19 cellular contexts compared by ENCODE assay signal in genomic region chr16:88528902-88529318, GRCh38.
"Had no signal": no experiment of that assay in that cellular context is flagged by ENCODE, and none has a peak within 500 bp of the region (broad histone marks: within the 10 kb centered on the region; RNA-seq: fewer than 3 reads in every experiment).

No MANE protein-coding gene starts in this region.

- H3K4me1 ChIP-seq: prostate gland had no signal

- H3K4me3 ChIP-seq: mucosa of descending colon, prostate gland had no signal

- H3K27me3 Mint-ChIP-seq: activated CD4-positive, alpha-beta memory T cell treated with anti-CD3 and anti-CD28 coated beads for 36 hours; activated CD8-positive, alpha-beta memory T cell treated with anti-CD3 and anti-CD28 coated beads, Interleukin-2, amount 10 ng/mL, durations not matched to agents 7 days and 5 days; activated naive CD8-positive, alpha-beta T cell; naive thymus-derived CD4-positive, alpha-beta T cell had no signal

- H3K4me3 Mint-ChIP-seq: activated CD4-positive, alpha-beta memory T cell treated with anti-CD3 and anti-CD28 coated beads for 36 hours; activated CD8-positive, alpha-beta memory T cell treated with anti-CD3 and anti-CD28 coated beads, Interleukin-2, amount 10 ng/mL, durations not matched to agents 7 days and 5 days; activated naive CD8-positive, alpha-beta T cell; immature natural killer cell; naive thymus-derived CD4-positive, alpha-beta T cell had no signal

- H3K27ac ChIP-seq: prostate gland had no signal

- H3K9me3 ChIP-seq: mucosa of descending colon, prostate gland had no signal

- DNase-seq: activated CD4-positive, alpha-beta memory T cell treated with anti-CD3 and anti-CD28 coated beads for 36 hours; activated CD4-positive, alpha-beta T cell treated with anti-CD3 and anti-CD28 coated beads for 1 hour; activated CD8-positive, alpha-beta memory T cell treated with anti-CD3 and anti-CD28 coated beads, Interleukin-2, amount 10 ng/mL, durations not matched to agents 7 days and 5 days; activated effector memory CD4-positive, alpha-beta T cell treated with anti-CD3 and anti-CD28 coated beads, Interleukin-2, amount 50 U/mL, for 16 hours; activated T-cell treated with anti-CD3 and anti-CD28 coated beads, Interleukin-2, amount 50 U/mL, for 48 hours; anterior cingulate cortex; effector CD8-positive, alpha-beta T cell; foreskin melanocyte; head of caudate nucleus; immature natural killer cell; left colon; mammary epithelial cell; mucosa of descending colon; naive thymus-derived CD4-positive, alpha-beta T cell; occipital lobe had no signal

- H3K36me3 Mint-ChIP-seq: activated CD8-positive, alpha-beta memory T cell treated with anti-CD3 and anti-CD28 coated beads, Interleukin-2, amount 10 ng/mL, durations not matched to agents 7 days and 5 days; activated naive CD8-positive, alpha-beta T cell; naive thymus-derived CD4-positive, alpha-beta T cell had no signal

- ATAC-seq: activated CD8-positive, alpha-beta memory T cell treated with anti-CD3 and anti-CD28 coated beads, Interleukin-2, amount 10 ng/mL, durations not matched to agents 7 days and 5 days; left colon; mucosa of descending colon; naive thymus-derived CD4-positive, alpha-beta T cell; sciatic nerve; SK-N-SH treated with all-trans-retinoic acid at 6 μM for 48 hours had no signal

- H3K9me3 Mint-ChIP-seq: activated CD4-positive, alpha-beta memory T cell treated with anti-CD3 and anti-CD28 coated beads for 36 hours; immature natural killer cell; naive thymus-derived CD4-positive, alpha-beta T cell had no signal

- H3K36me3 ChIP-seq: prostate gland had no signal

- H3K27ac Mint-ChIP-seq: activated CD4-positive, alpha-beta memory T cell treated with anti-CD3 and anti-CD28 coated beads for 36 hours; activated CD8-positive, alpha-beta memory T cell treated with anti-CD3 and anti-CD28 coated beads, Interleukin-2, amount 10 ng/mL, durations not matched to agents 7 days and 5 days; activated naive CD8-positive, alpha-beta T cell had no signal

- H3K4me1 Mint-ChIP-seq: activated CD8-positive, alpha-beta memory T cell treated with anti-CD3 and anti-CD28 coated beads, Interleukin-2, amount 10 ng/mL, durations not matched to agents 7 days and 5 days had no signal
